In genomic region chr12:6723607-6724408, GRCh38 we compare ENCODE assay signal across 8 cellular contexts. TPM values are rescaled to one million over a fixed set of nuclear protein-coding genes. Genes with fewer than 3 reads are reported as not detected.
DNase-seq lines count a peak whose midpoint lies in the region; ATAC-seq and TF ChIP-seq lines count a peak whose summit lies in the region.

A gene with protein sequence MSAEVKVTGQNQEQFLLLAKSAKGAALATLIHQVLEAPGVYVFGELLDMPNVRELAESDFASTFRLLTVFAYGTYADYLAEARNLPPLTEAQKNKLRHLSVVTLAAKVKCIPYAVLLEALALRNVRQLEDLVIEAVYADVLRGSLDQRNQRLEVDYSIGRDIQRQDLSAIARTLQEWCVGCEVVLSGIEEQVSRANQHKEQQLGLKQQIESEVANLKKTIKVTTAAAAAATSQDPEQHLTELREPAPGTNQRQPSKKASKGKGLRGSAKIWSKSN (plus strand): TSS chr12:6724046. CDS start chr12:6724657, 611 bp downstream.

- peak within 1 kb of the TSS; percentile 73 for H3K4me3 ChIP-seq in AG09309 (ENCODE audit: control insufficient read depth, low read depth, low read length)
- peak within 1 kb of the TSS; percentile 35 to 84 (median 58) for H3K4me3 ChIP-seq in spleen

- H3K27ac Mint-ChIP-seq in central memory CD8-positive, alpha-beta T cell (ENCODE audit: low read depth): peak within 1 kb of the TSS; percentile 97

- DNase-seq in AG09309 (ENCODE audit: low read depth) (peak; percentile 89), NCI-H446 (lab: John Stamatoyannopoulos, UW) (peak; percentile 99 to 100), inferior parietal cortex (ENCODE audit: extremely low spot score) (peak; percentile 98), spleen (peak; percentile 100)
- DNase-seq in activated CD4-positive, CD25-positive, alpha-beta regulatory T cell treated with anti-CD3 and anti-CD28 coated beads, Interleukin-2, amount 50 U/mL, for 16 hours (ENCODE audit: low read depth, low spot score): peak; percentile 90
- DNase-seq in central memory CD8-positive, alpha-beta T cell (ENCODE audit: low spot score in 2 of 2): peak; percentile 90 to 93

- H3K27me3 ChIP-seq in spleen (replicated peaks in 1 of 7): no peaks in the 10 kb centered on the region

- peaks cover 20% of the 10 kb centered on the region for H3K4me1 Mint-ChIP-seq in central memory CD8-positive, alpha-beta T cell

- peak within 1 kb of the TSS; percentile 75 to 95 (median 92) for H3K27ac ChIP-seq in spleen

- no peaks in the 10 kb centered on the region for H3K9me3 ChIP-seq in spleen

- peak; percentile 95 for ATAC-seq in GM19025 (IDR thresholded peaks at IDR 0.05; ENCODE audit: low read depth, unreplicated experiment)
- peak; percentile 91 for ATAC-seq in HG03342 (IDR thresholded peaks at IDR 0.05; ENCODE audit: unreplicated experiment)
- peak; percentile 90 for ATAC-seq in central memory CD8-positive, alpha-beta T cell (replicated peaks; ENCODE audit: extremely low read depth, poor library complexity, severe bottlenecking)

- peaks cover 0 to 35% (median 15%) of the 10 kb centered on the region in 6 donors for H3K36me3 ChIP-seq in spleen

- H3K36me3 Mint-ChIP-seq in central memory CD8-positive, alpha-beta T cell (ENCODE audit: insufficient read depth): peaks cover 20% of the 10 kb centered on the region

- H3K4me1 ChIP-seq in spleen: peaks cover 7 to 49% (median 17%) of the 10 kb centered on the region in 6 donors

- intact Hi-C loops in spleen (cut with DNase I; ENCODE audit: low total_unique reads): no loop called here

- H3K9me3 Mint-ChIP-seq in central memory CD8-positive, alpha-beta T cell: no peaks in the 10 kb centered on the region

- no peaks in the 10 kb centered on the region for H3K27me3 Mint-ChIP-seq in central memory CD8-positive, alpha-beta T cell

- H3K4me3 Mint-ChIP-seq in central memory CD8-positive, alpha-beta T cell: peak within 1 kb of the TSS; percentile 78

- TF ChIP-seq CTCF in AG09309 (IDR thresholded peaks at IDR 0.05; ENCODE audit: control insufficient read depth, insufficient read depth, low read depth, low read length, missing control alignments): no peak
- TF ChIP-seq CTCF in spleen (IDR thresholded peaks at IDR 0.05 in 8 of 11, conservative IDR thresholded peaks at IDR 0.05 in 3 of 11): peak in 5 of 11 experiments; percentile 19 to 52 (median 27)

- peak in 1 of 3 donors; percentile 55 for TF ChIP-seq POLR2A in spleen (IDR thresholded peaks at IDR 0.05)

- WGBS in spleen, 5 donors: 0 to 1% (median 0%) methylated on average over 36 to 49 of the region's 49 CpGs

RNA-seq across cellular contexts. Expression of the gene that starts here (rescaled TPM):
- total RNA-seq in spleen: 10 to 100 TPM; 40.5 to 61.9 (median 49.9) TPM
- polyA plus RNA-seq in spleen: 10 to 100 TPM; 29.6 to 50.6 (median 33.7) TPM

Comparison
In these comparisons a context has a peak if more than half of its experiments do, and no peak if none do; other contexts are left out.
1. Peak in every context shown above with its lines: DNase-seq, ATAC-seq, H3K4me3 ChIP-seq and H3K27ac ChIP-seq.